9 cellular contexts compared by ENCODE assay signal in genomic region chr4:102431608-102431961, GRCh38.
DNase-seq lines count a peak whose midpoint lies in the region; ATAC-seq and TF ChIP-seq lines count a peak whose summit lies in the region.
"Had no signal": no experiment of that assay in that cellular context is flagged by ENCODE, and none has a peak within 500 bp of the region (broad histone marks: within the 10 kb centered on the region; RNA-seq: fewer than 3 reads in every experiment).

No MANE protein-coding gene starts in this region.

- H3K4me3 ChIP-seq in BLaER1 treated with 17β-estradiol and CSF1 and Interleukin-3, amounts not matched to agents 10 nM and 100 nM = peak overlapping the region; percentile 65 to 75 (median 67); a peak in 16 of 20 replicates
- H3K4me3 ChIP-seq in LNCaP clone FGC (ENCODE audit: low read depth, low read length) = peak overlapping the region; percentile 53
- H3K4me3 ChIP-seq in ectodermal cell (ENCODE audit: insufficient read depth, low read depth, low read length) = peak overlapping the region; percentile 39

- peaks cover 4% of the 10 kb centered on the region for H3K27me3 Mint-ChIP-seq in nephron progenitor cell (ENCODE audit: low read depth, poor library complexity)

- in situ Hi-C loops in GM13977 (cut with MboI; ENCODE audit: low pct_unique_long_range_greater_than_20kb, low sequenced_read_pairs, unreplicated experiment) = no loop called here
- in situ Hi-C loops in ACHN (cut with HindIII; ENCODE audit: low pct_ligation_motif_present, low pct_unique_long_range_greater_than_20kb, low sequenced_read_pairs) = no loop called here

- no peak for DNase-seq in LNCaP clone FGC (ENCODE audit: low read depth)
- DNase-seq in nephron progenitor cell = no peak
- no peak for DNase-seq in NCI-H226
- no peak for DNase-seq in GM13977 (ENCODE audit: low spot score)
- no peak for DNase-seq in ACHN

- H4K20me1 ChIP-seq in BLaER1 treated with 17β-estradiol and CSF1 and Interleukin-3, amounts not matched to agents 10 nM and 100 nM = no peaks in the 10 kb centered on the region

- peak overlapping the region in 3 of 11 experiments; percentile 66 to 77 (median 68); a peak in 5 of 22 replicates for H3K27ac ChIP-seq in BLaER1 treated with 17β-estradiol and CSF1 and Interleukin-3, amounts not matched to agents 10 nM and 100 nM
- H3K27ac ChIP-seq in ectodermal cell (ENCODE audit: insufficient read depth, low read depth, low read length, poor library complexity, severe bottlenecking) = no peak overlapping the region

- peaks cover 41% of the 10 kb centered on the region for H3K4me1 Mint-ChIP-seq in nephron progenitor cell

- no peak for ATAC-seq in HG03439 (IDR thresholded peaks at IDR 0.05; ENCODE audit: unreplicated experiment)

- H3K9me3 ChIP-seq in BLaER1 treated with 17β-estradiol and CSF1 and Interleukin-3, amounts not matched to agents 10 nM and 100 nM (replicated peaks in 1 of 11) = peaks cover 7 to 17% (median 10%) of the 10 kb centered on the region in 11 experiments; a peak in 16 of 22 replicates
- no peaks in the 10 kb centered on the region for H3K9me3 ChIP-seq in ectodermal cell (ENCODE audit: control insufficient read depth, low read length)

- peak overlapping the region; percentile 90 for H3K4me3 Mint-ChIP-seq in nephron progenitor cell

- H3K36me3 Mint-ChIP-seq in nephron progenitor cell (ENCODE audit: low read depth) = peaks cover 15% of the 10 kb centered on the region

- TF ChIP-seq CTCF in LNCaP clone FGC (IDR thresholded peaks at IDR 0.05; ENCODE audit: control insufficient read depth, extremely low read depth, insufficient read depth) (no peak), nephron progenitor cell (IDR thresholded peaks at IDR 0.05) (peak; percentile 25), GM13977 (IDR thresholded peaks at IDR 0.05; ENCODE audit: extremely low read depth, insufficient read depth, missing control alignments) (no peak)

- H3K27ac Mint-ChIP-seq in nephron progenitor cell = no peak overlapping the region

- no peaks in the 10 kb centered on the region for H3K36me3 ChIP-seq in BLaER1 treated with 17β-estradiol and CSF1 and Interleukin-3, amounts not matched to agents 10 nM and 100 nM
- H3K36me3 ChIP-seq in ectodermal cell (ENCODE audit: control insufficient read depth, insufficient read depth, low read length) = no peaks in the 10 kb centered on the region

- H3K27me3 ChIP-seq in BLaER1 treated with 17β-estradiol and CSF1 and Interleukin-3, amounts not matched to agents 10 nM and 100 nM = peaks cover 9 to 20% (median 16%) of the 10 kb centered on the region in 11 experiments; a peak in 21 of 22 replicates
- no peaks in the 10 kb centered on the region for H3K27me3 ChIP-seq in ectodermal cell (ENCODE audit: control insufficient read depth, insufficient read depth, low read length, poor library complexity, severe bottlenecking)

- peaks cover 20% of the 10 kb centered on the region for H3K9me3 Mint-ChIP-seq in nephron progenitor cell
- H3K9me3 Mint-ChIP-seq: stimulated activated naive CD8-positive, alpha-beta T cell treated with anti-CD3 and anti-CD28 coated beads, Interleukin-15, amount 100 ng/mL, for 72 hours had no signal

- H3K9ac ChIP-seq in BLaER1 treated with 17β-estradiol and CSF1 and Interleukin-3, amounts not matched to agents 10 nM and 100 nM = peak overlapping the region in 4 of 11 experiments; percentile 74 to 81 (median 77); a peak in 8 of 22 replicates

- 0 out of 22 replicates have a peak overlapping the region, but pooled peaks of 1 of the 11 experiments have one; percentile 89 for H3K4me2 ChIP-seq in BLaER1 treated with 17β-estradiol and CSF1 and Interleukin-3, amounts not matched to agents 10 nM and 100 nM

- peaks cover 0 to 7% (median 5%) of the 10 kb centered on the region in 10 experiments; a peak in 8 of 20 replicates for H3K4me1 ChIP-seq in BLaER1 treated with 17β-estradiol and CSF1 and Interleukin-3, amounts not matched to agents 10 nM and 100 nM
- H3K4me1 ChIP-seq in ectodermal cell (ENCODE audit: control insufficient read depth, insufficient read depth, low read length) = no peaks in the 10 kb centered on the region
